ENCODE assay signal across 8 cellular contexts in the genomic region with DNA sequence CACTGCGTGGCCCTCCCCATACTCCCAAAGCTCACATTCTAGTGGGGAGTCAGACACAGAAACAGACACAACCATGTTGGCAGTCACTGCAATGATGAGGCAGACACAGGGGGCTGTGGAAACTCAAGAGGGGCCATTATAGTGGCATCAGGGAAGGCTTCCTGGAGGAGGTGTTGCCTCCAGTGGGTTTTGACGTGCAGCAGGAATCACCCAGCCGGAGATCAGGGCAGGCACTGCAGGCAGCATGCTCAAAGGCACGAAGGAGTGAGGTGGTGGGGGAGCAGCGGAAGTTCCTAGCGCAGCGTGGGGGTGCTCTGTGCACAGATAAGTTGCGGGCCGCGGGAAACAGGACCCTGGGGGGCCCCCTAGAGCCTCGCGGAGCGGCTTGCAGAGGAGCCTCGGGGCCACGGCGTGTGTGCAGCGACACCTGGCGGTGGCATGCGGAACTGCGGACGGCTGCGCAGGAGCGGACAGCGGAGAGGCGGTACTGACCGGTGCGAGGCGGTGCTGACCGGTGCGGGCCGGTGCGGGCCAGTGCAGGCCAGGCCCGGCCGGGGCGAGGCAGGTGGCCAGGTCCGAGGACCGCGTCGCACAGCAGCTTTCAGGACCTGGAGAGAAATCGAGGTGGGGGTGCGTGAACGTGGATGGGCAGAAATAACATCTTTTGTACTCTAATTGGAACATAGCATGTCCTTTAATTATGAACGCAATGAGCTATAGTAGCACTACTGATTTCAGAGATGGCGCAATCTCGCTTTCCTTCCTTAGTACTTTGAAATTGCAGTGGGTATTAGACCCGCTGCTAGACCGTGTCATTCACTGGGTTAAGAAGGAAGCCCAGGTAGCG.
A peak's percentile ranks its signal among the peaks of the same experiment; 100 is the strongest.
DNase-seq lines count a peak whose midpoint lies in the region; FAIRE-seq and TF ChIP-seq lines count a peak whose summit lies in the region.

No MANE protein-coding gene starts in this region.

- H3K4me1 ChIP-seq in NT2/D1 (ENCODE audit: insufficient read depth, insufficient read length): peaks cover 26% of the 10 kb centered on the region
- H3K4me1 ChIP-seq in endothelial cell of umbilical vein (ENCODE audit: control insufficient read depth, extremely low read depth, insufficient read depth, low read length): no peaks in the 10 kb centered on the region

- FAIRE-seq in endothelial cell of umbilical vein (lab: Jason Lieb, UNC): peak; percentile 80

- no peaks in the 10 kb centered on the region for H3K36me3 Mint-ChIP-seq in HFFc6 (ENCODE audit: low read depth)

- no peaks in the 10 kb centered on the region for H3K79me2 ChIP-seq in endothelial cell of umbilical vein (ENCODE audit: control insufficient read depth, insufficient read depth, low read length)

- H3K27ac Mint-ChIP-seq in HFFc6: peak overlapping the region; percentile 53; the same call in 1 of the 2 replicates

- peak; percentile 95 for DNase-seq in GM03348 (ENCODE audit: low spot score)
- DNase-seq in HFFc6: peak; percentile 51
- DNase-seq in NT2/D1 (ENCODE audit: low read depth, low spot score): peak; percentile 74
- peak; percentile 79 for DNase-seq in activated CD8-positive, alpha-beta memory T cell treated with anti-CD3 and anti-CD28 coated beads, Interleukin-2, amount 50 U/mL, for 4 hours
- peak; percentile 75 for DNase-seq in endothelial cell of umbilical vein (ENCODE audit: low read depth, low spot score)
- DNase-seq in mucosa of gallbladder (ENCODE audit: low spot score): peak; percentile 76
- peak; percentile 92 for DNase-seq in stimulated activated CD8-positive, alpha-beta memory T cell treated with anti-CD3 and anti-CD28 coated beads, Interleukin-4, amount 100 ng/mL, for 48 hours
- no peak for DNase-seq in NCI-H1694 (lab: John Stamatoyannopoulos, UW)

- peak; percentile 100 for TF ChIP-seq CTCF in HFFc6 (IDR thresholded peaks at IDR 0.05)
- peak; percentile 99 to 100 for TF ChIP-seq CTCF in endothelial cell of umbilical vein (IDR thresholded peaks at IDR 0.05; ENCODE audit: extremely low read depth in 1 of 2, insufficient read depth in 1 of 2, low read depth in 1 of 2, low read length in 2 of 2)

- peaks cover 23% of the 10 kb centered on the region for H3K4me1 Mint-ChIP-seq in HFFc6 (ENCODE audit: low read depth)

- H3K9me3 Mint-ChIP-seq in HFFc6: no peaks in the 10 kb centered on the region

- H3K27ac ChIP-seq in endothelial cell of umbilical vein (ENCODE audit: insufficient read depth, low read depth, low read length): no peak overlapping the region

- no TSS peak for BruUV-seq in endothelial cell of umbilical vein (replicated peaks; lab: Mats Ljungman, UMichigan)

- H3K9me3 ChIP-seq in NT2/D1 (ENCODE audit: insufficient read depth, low read length) (no peaks in the 10 kb centered on the region), endothelial cell of umbilical vein (replicated peaks; ENCODE audit: control insufficient read depth, insufficient read depth, low read length) (no peaks in the 10 kb centered on the region)

- H3K27me3 ChIP-seq in NT2/D1 (ENCODE audit: insufficient read depth, insufficient read length): peaks cover 44% of the 10 kb centered on the region
- peaks cover 3 to 4% of the 10 kb centered on the region in 2 experiments for H3K27me3 ChIP-seq in endothelial cell of umbilical vein (ENCODE audit: control insufficient read depth in 2 of 2, insufficient read depth in 2 of 2, low read length in 2 of 2)

- no peak overlapping the region for H2AFZ ChIP-seq in endothelial cell of umbilical vein (ENCODE audit: low read depth, low read length)

- intact Hi-C loops in endothelial cell of umbilical vein (cut with micrococcal nuclease): loop anchor here (10.0 kb wide), 1 partner anchor 814 kb away; no protein-coding TSS in a partner anchor

- no peak for TF ChIP-seq POLR2A in endothelial cell of umbilical vein (IDR thresholded peaks at IDR 0.05; ENCODE audit: low read depth, low read length)

- no peak overlapping the region for H3K4me2 ChIP-seq in endothelial cell of umbilical vein (ENCODE audit: insufficient read depth, low read length)

- H3K27me3 Mint-ChIP-seq in HFFc6 (ENCODE audit: insufficient read depth): peaks cover 5% of the 10 kb centered on the region

- no peaks in the 10 kb centered on the region for H3K9me1 ChIP-seq in endothelial cell of umbilical vein (replicated peaks; ENCODE audit: control insufficient read depth, extremely low read depth, insufficient read depth, low read length)

- no peaks in the 10 kb centered on the region for H4K20me1 ChIP-seq in endothelial cell of umbilical vein (replicated peaks; ENCODE audit: control insufficient read depth, extremely low read depth, insufficient read depth, low read length)

- dilution Hi-C loops in endothelial cell of umbilical vein (cut with MboI; ENCODE audit: extremely low pct_ligation_motif_present, low sequenced_read_pairs): no loop called here

- POLR2A ChIA-PET in endothelial cell of umbilical vein (lab: Charles Lee): no interaction called here

- H3K36me3 ChIP-seq in NT2/D1 (ENCODE audit: insufficient read depth, insufficient read length, low read length): no peaks in the 10 kb centered on the region
- no peaks in the 10 kb centered on the region for H3K36me3 ChIP-seq in endothelial cell of umbilical vein (ENCODE audit: control insufficient read depth in 2 of 2, extremely low read depth in 1 of 2, insufficient read depth in 2 of 2, low read length in 2 of 2)

- H3K4me3 Mint-ChIP-seq in HFFc6: peak overlapping the region; percentile 44

- H3K9ac ChIP-seq in NT2/D1 (ENCODE audit: insufficient read length, low read depth) (no peak overlapping the region), endothelial cell of umbilical vein (replicated peaks; ENCODE audit: extremely low read depth, insufficient read depth, low read length) (no peak overlapping the region)

- CTCF ChIA-PET in endothelial cell of umbilical vein (lab: Charles Lee): interaction anchor here (0.7 to 13.8 kb wide), 13 partner anchors 7 to 559 kb away, joined by 3 to 746 read pairs (median 3); a partner anchor contains a TSS

- H3K4me3 ChIP-seq in NT2/D1 (ENCODE audit: insufficient read length, low read depth): no peak overlapping the region
- H3K4me3 ChIP-seq in endothelial cell of umbilical vein (replicated peaks in 1 of 3; ENCODE audit: insufficient read depth in 1 of 3, low read depth in 1 of 3, low read length in 3 of 3): no peak overlapping the region

TF ChIP-seq in endothelial cell of umbilical vein, 7 proteins besides CTCF, POLR2A, EP300 and RAD21:
- no peak for TF ChIP-seq MYC (IDR thresholded peaks at IDR 0.05; ENCODE audit: low read depth, low read length)
